ENCODE assay signal across 24 cellular contexts in genomic region chr21:16004523-16004922, GRCh38.
"Had no signal": no experiment of that assay in that cellular context is flagged by ENCODE, and none has a peak within 500 bp of the region (broad histone marks: within the 10 kb centered on the region; RNA-seq: fewer than 3 reads in every experiment).

No MANE protein-coding gene starts in this region.

- H3K27me3 Mint-ChIP-seq: stimulated activated naive CD8-positive, alpha-beta T cell treated with anti-CD3 and anti-CD28 coated beads, Interleukin-15, Interleukin-2, amounts not matched to agents 100 ng/mL and 50 ng/mL, for 24 hours had no signal

- H3K36me3 Mint-ChIP-seq: immature natural killer cell; naive thymus-derived CD8-positive, alpha-beta T cell; stimulated activated effector memory CD8-positive, alpha-beta T cell treated with anti-CD3 and anti-CD28 coated beads, Interleukin-12 subunit alpha, Interleukin-12 subunit beta, amount 100 ng/mL, for 72 hours had no signal

- FAIRE-seq: islet of Langerhans, kidney, pancreas, small intestine, urothelium cell line had no signal

- H3K27ac Mint-ChIP-seq: naive thymus-derived CD8-positive, alpha-beta T cell; nephron progenitor cell; stimulated activated effector memory CD8-positive, alpha-beta T cell treated with anti-CD3 and anti-CD28 coated beads, Interleukin-12 subunit alpha, Interleukin-12 subunit beta, amount 100 ng/mL, for 72 hours; stimulated activated naive CD8-positive, alpha-beta T cell treated with anti-CD3 and anti-CD28 coated beads, Interleukin-15, Interleukin-2, amounts not matched to agents 100 ng/mL and 50 ng/mL, for 24 hours had no signal

- H3K4me1 Mint-ChIP-seq: immature natural killer cell; naive thymus-derived CD8-positive, alpha-beta T cell; stimulated activated effector memory CD8-positive, alpha-beta T cell treated with anti-CD3 and anti-CD28 coated beads, Interleukin-12 subunit alpha, Interleukin-12 subunit beta, amount 100 ng/mL, for 72 hours had no signal

- H3K4me1 ChIP-seq: left ventricle myocardium inferior, pancreas, prostate gland, spleen, suprapubic skin, tibial artery, upper lobe of right lung had no signal

- H3K9me3 ChIP-seq: left ventricle myocardium inferior, pancreas, prostate gland, spleen, suprapubic skin, thoracic aorta, tibial artery, upper lobe of right lung had no signal

- H3K27me3 ChIP-seq: pancreas, spleen, suprapubic skin, tibial artery, upper lobe of right lung had no signal

- H3K4me3 Mint-ChIP-seq: immature natural killer cell; naive thymus-derived CD8-positive, alpha-beta T cell; nephron progenitor cell; stimulated activated effector memory CD8-positive, alpha-beta T cell treated with anti-CD3 and anti-CD28 coated beads, Interleukin-12 subunit alpha, Interleukin-12 subunit beta, amount 100 ng/mL, for 72 hours; stimulated activated naive CD8-positive, alpha-beta T cell treated with anti-CD3 and anti-CD28 coated beads, Interleukin-15, Interleukin-2, amounts not matched to agents 100 ng/mL and 50 ng/mL, for 24 hours had no signal

- H3K36me3 ChIP-seq: left ventricle myocardium inferior, pancreas, prostate gland, spleen, suprapubic skin, thoracic aorta, tibial artery, upper lobe of right lung had no signal

- H3K9me3 Mint-ChIP-seq: naive thymus-derived CD8-positive, alpha-beta T cell; nephron progenitor cell; stimulated activated effector memory CD8-positive, alpha-beta T cell treated with anti-CD3 and anti-CD28 coated beads, Interleukin-12 subunit alpha, Interleukin-12 subunit beta, amount 100 ng/mL, for 72 hours; stimulated activated naive CD8-positive, alpha-beta T cell treated with anti-CD3 and anti-CD28 coated beads, Interleukin-15, Interleukin-2, amounts not matched to agents 100 ng/mL and 50 ng/mL, for 24 hours had no signal

- DNase-seq: immature natural killer cell; kidney; left ventricle myocardium inferior; naive thymus-derived CD8-positive, alpha-beta T cell; nephron progenitor cell; pancreas; posterior cingulate gyrus; retina; right cardiac atrium; small intestine; spleen; stimulated activated CD4-positive, alpha-beta T cell treated with anti-CD3 and anti-CD28 coated beads, Interleukin-4, amount 100 ng/mL, for 24 hours; stimulated activated naive CD4-positive, alpha-beta T cell; tibial artery; trophoblast cell; upper lobe of right lung had no signal

- ATAC-seq: naive thymus-derived CD8-positive, alpha-beta T cell; pancreas; stimulated activated effector memory CD8-positive, alpha-beta T cell treated with anti-CD3 and anti-CD28 coated beads, Interleukin-12 subunit alpha, Interleukin-12 subunit beta, amount 100 ng/mL, for 72 hours; upper lobe of right lung had no signal

- H3K27ac ChIP-seq: left ventricle myocardium inferior, pancreas, spleen, suprapubic skin, thoracic aorta, tibial artery, upper lobe of right lung had no signal

- H3K4me3 ChIP-seq: left ventricle myocardium inferior, lung, pancreas, prostate gland, spleen, suprapubic skin, thoracic aorta, tibial artery, upper lobe of right lung had no signal
